8 cellular contexts compared by ENCODE assay signal in the genomic region with DNA sequence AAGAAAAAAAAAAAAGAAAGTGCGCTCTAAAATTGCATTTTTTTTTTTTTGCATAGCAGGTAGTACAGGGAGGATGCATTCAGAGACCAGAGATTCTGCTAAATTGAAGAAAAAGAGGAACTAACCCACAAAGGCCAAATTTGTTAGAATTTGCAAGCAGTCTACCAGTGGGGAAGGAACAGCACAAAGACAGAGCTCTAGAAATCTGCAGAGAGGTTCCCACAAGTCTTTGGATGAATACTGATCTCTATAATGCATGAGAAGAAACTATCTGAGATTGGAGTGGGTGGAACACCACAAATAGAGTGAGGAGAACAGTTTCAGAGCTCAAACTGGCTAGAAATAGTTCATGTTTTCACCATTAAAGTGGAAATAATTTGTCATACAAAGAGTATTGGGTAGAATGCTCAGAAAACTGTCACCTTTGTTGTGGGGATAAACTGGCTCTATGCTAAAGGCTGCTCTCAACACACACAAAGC.
DNase-seq lines count a peak whose midpoint lies in the region; ATAC-seq and TF ChIP-seq lines count a peak whose summit lies in the region.

No MANE protein-coding gene starts in this region.

- peak in 1 of 2 donors; percentile 22 for DNase-seq in activated T-cell treated with anti-CD3 and anti-CD28 coated beads, Interleukin-2, amount 50 U/mL, for 72 hours
- DNase-seq in activated T-cell treated with anti-CD3 and anti-CD28 coated beads, Interleukin-2, amount 50 U/mL, for 48 hours, result no peak
- peak; percentile 71 for DNase-seq in NOMO-1 treated with DMSO at 0.1 percent for 48 hours (lab: John Stamatoyannopoulos, UW; ENCODE audit: unreplicated experiment)
- peak; percentile 20 for DNase-seq in superior temporal gyrus (ENCODE audit: extremely low spot score)
- DNase-seq in stimulated activated CD4-positive, alpha-beta T cell treated with anti-CD3 and anti-CD28 coated beads, Interleukin-4, amount 100 ng/mL, for 4 hours, result no peak
- no peak for DNase-seq in brain microvascular endothelial cell
- DNase-seq in NCI-H1694 treated with DMSO at 0.1 percent for 48 hours (lab: John Stamatoyannopoulos, UW), result no peak

- no peak overlapping the region for H3K27ac ChIP-seq in brain microvascular endothelial cell

- in situ Hi-C loops in brain microvascular endothelial cell (cut with HindIII; ENCODE audit: low pct_ligation_motif_present, low sequenced_read_pairs), result no loop called here

- no peaks in the 10 kb centered on the region for H3K9me3 Mint-ChIP-seq in activated T-cell treated with anti-CD3 and anti-CD28 coated beads, Interleukin-2, amount 50 U/mL, for 72 hours

- no peaks in the 10 kb centered on the region for H3K36me3 ChIP-seq in brain microvascular endothelial cell (replicated peaks)

- H3K27ac Mint-ChIP-seq in activated T-cell treated with anti-CD3 and anti-CD28 coated beads, Interleukin-2, amount 50 U/mL, for 72 hours, result peak overlapping the region; percentile 94

- no peaks in the 10 kb centered on the region for H3K27me3 ChIP-seq in brain microvascular endothelial cell (replicated peaks)

- no peak for TF ChIP-seq CTCF in brain microvascular endothelial cell (IDR thresholded peaks at IDR 0.05; ENCODE audit: low read depth, low read length, missing control alignments)

- H3K27me3 Mint-ChIP-seq in activated T-cell treated with anti-CD3 and anti-CD28 coated beads, Interleukin-2, amount 50 U/mL, for 72 hours (ENCODE audit: low read depth), result no peaks in the 10 kb centered on the region

- H3K4me1 Mint-ChIP-seq in activated T-cell treated with anti-CD3 and anti-CD28 coated beads, Interleukin-2, amount 50 U/mL, for 72 hours (ENCODE audit: low read depth), result peaks cover 44% of the 10 kb centered on the region

- H3K36me3 Mint-ChIP-seq in activated T-cell treated with anti-CD3 and anti-CD28 coated beads, Interleukin-2, amount 50 U/mL, for 72 hours (ENCODE audit: insufficient read depth in 2 of 2), result peaks cover 2 to 14% of the 10 kb centered on the region in 2 donors

- H3K4me3 Mint-ChIP-seq in activated T-cell treated with anti-CD3 and anti-CD28 coated beads, Interleukin-2, amount 50 U/mL, for 72 hours, result peak overlapping the region; percentile 57 to 76

- ATAC-seq in activated T-cell treated with anti-CD3 and anti-CD28 coated beads, Interleukin-2, amount 50 U/mL, for 72 hours (replicated peaks in 1 of 2), result peak; percentile 96 to 97
- peak; percentile 88 for ATAC-seq in HG02840 (IDR thresholded peaks at IDR 0.05; ENCODE audit: low FRiP score, unreplicated experiment)

- H3K4me3 ChIP-seq in brain microvascular endothelial cell (ENCODE audit: low read depth, low read length), result no peak overlapping the region

Comparison
In these comparisons a context has a peak if more than half of its experiments do, and no peak if none do; other contexts are left out.
1. DNase-seq: peak in NOMO-1 treated with DMSO at 0.1 percent for 48 hours (single experiment) and superior temporal gyrus (single experiment); none in activated T-cell treated with anti-CD3 and anti-CD28 coated beads, Interleukin-2, amount 50 U/mL, for 48 hours (0 of 2), stimulated activated CD4-positive, alpha-beta T cell treated with anti-CD3 and anti-CD28 coated beads, Interleukin-4, amount 100 ng/mL, for 4 hours (0 of 2), brain microvascular endothelial cell (single experiment) and NCI-H1694 treated with DMSO at 0.1 percent for 48 hours (single experiment).